ENCODE assay signal across 10 cellular contexts in genomic region chr16:60203525-60204124, GRCh38.
DNase-seq lines count a peak whose midpoint lies in the region; ATAC-seq, FAIRE-seq and TF ChIP-seq lines count a peak whose summit lies in the region.
"Had no signal": no experiment of that assay in that cellular context is flagged by ENCODE, and none has a peak within 500 bp of the region (broad histone marks: within the 10 kb centered on the region; RNA-seq: fewer than 3 reads in every experiment).

No MANE protein-coding gene starts in this region.

- H3K9me3 Mint-ChIP-seq in chondrocyte (ENCODE audit: low read depth): no peaks in the 10 kb centered on the region

- H3K4me1 ChIP-seq in Karpas-422 (ENCODE audit: low read length): no peaks in the 10 kb centered on the region

- H3K4me1 Mint-ChIP-seq in chondrocyte (ENCODE audit: low read depth): no peaks in the 10 kb centered on the region

- TF ChIP-seq POLR2A in GM12891 (IDR thresholded peaks at IDR 0.05; ENCODE audit: low read depth, low read length): no peak

- H3K9me2 ChIP-seq in Karpas-422 (replicated peaks; ENCODE audit: insufficient read depth, low read length): no peaks in the 10 kb centered on the region

- H3K27me3 ChIP-seq in Karpas-422 (ENCODE audit: low read length): no peaks in the 10 kb centered on the region

- no peak overlapping the region for H3K9ac ChIP-seq in Karpas-422 (ENCODE audit: low read length)

- no peak for FAIRE-seq in GM12891 (lab: Jason Lieb, UNC)

- H2AFZ ChIP-seq in Karpas-422 (ENCODE audit: low read length): no peak overlapping the region

- H3K4me3 Mint-ChIP-seq in chondrocyte (ENCODE audit: unreplicated experiment): no peak overlapping the region

- no peaks in the 10 kb centered on the region; the same call in 1 of the 2 replicates for H3K9me3 ChIP-seq in Karpas-422 (ENCODE audit: low read length)

- no peaks in the 10 kb centered on the region for H3K36me3 Mint-ChIP-seq in chondrocyte (ENCODE audit: low read depth)

- no peaks in the 10 kb centered on the region for H4K20me1 ChIP-seq in Karpas-422 (ENCODE audit: insufficient read depth, low read depth, low read length)

- DNase-seq in DMS 273 (lab: John Stamatoyannopoulos, UW; ENCODE audit: unreplicated experiment) (peak; percentile 37), Karpas-422 (peak; percentile 41), chondrocyte (ENCODE audit: low spot score) (no peak), myocyte (ENCODE audit: low read depth) (peak; percentile 41), GF-D8 (lab: John Stamatoyannopoulos, UW) (no peak), GM12891 (ENCODE audit: insufficient read length, low spot score) (no peak), T-helper 2 cell (no peak)
- DNase-seq: activated CD4-positive, alpha-beta T cell treated with anti-CD3 and anti-CD28 coated beads for 48 hours; NCI-H1694 treated with DMSO at 0.1 percent for 48 hours had no signal

- TF ChIP-seq CTCF in chondrocyte (IDR thresholded peaks at IDR 0.05): peak; percentile 87

- H3K4me3 ChIP-seq in Karpas-422 (ENCODE audit: low read length): no peak overlapping the region

- H3K36me3 ChIP-seq in Karpas-422 (ENCODE audit: insufficient read depth, low read length): no peaks in the 10 kb centered on the region

- ATAC-seq in GM21576 (IDR thresholded peaks at IDR 0.05; ENCODE audit: unreplicated experiment): no peak

- H3K27ac Mint-ChIP-seq in chondrocyte (ENCODE audit: unreplicated experiment): no peak overlapping the region

- H3K79me2 ChIP-seq in Karpas-422 (ENCODE audit: low read length): no peaks in the 10 kb centered on the region

- no peak overlapping the region for H3K27ac ChIP-seq in Karpas-422 (ENCODE audit: low read length)

- H3K27me3 Mint-ChIP-seq in chondrocyte (ENCODE audit: low read depth): peaks cover 8% of the 10 kb centered on the region

- H3K4me2 ChIP-seq in Karpas-422 (ENCODE audit: low read depth, low read length, poor library complexity, severe bottlenecking): no peak overlapping the region

TF ChIP-seq in GM12891, 5 proteins besides CTCF, POLR2A, EP300 and RAD21:
- TF ChIP-seq SPI1 (IDR thresholded peaks at IDR 0.05; ENCODE audit: low read depth, low read length): no peak
- no peak for TF ChIP-seq POLR2AphosphoS5 (IDR thresholded peaks at IDR 0.05; ENCODE audit: low read depth, low read length)

Comparison
In these comparisons a context has a peak if more than half of its experiments do, and no peak if none do; other contexts are left out.
1. DNase-seq: peak in DMS 273 (single experiment), Karpas-422 (single experiment) and myocyte (single experiment); none in chondrocyte (single experiment), GF-D8 (single experiment), GM12891 (single experiment) and T-helper 2 cell (0 of 5).